In genomic region chr22:37244114-37244921, GRCh38 we compare ENCODE assay signal across 9 cellular contexts. TPM values are rescaled to one million over a fixed set of nuclear protein-coding genes. Genes with fewer than 3 reads are reported as not detected.
DNase-seq lines count a peak whose midpoint lies in the region; ATAC-seq, FAIRE-seq and TF ChIP-seq lines count a peak whose summit lies in the region.
"Had no signal": no experiment of that assay in that cellular context is flagged by ENCODE, and none has a peak within 500 bp of the region (broad histone marks: within the 10 kb centered on the region; RNA-seq: fewer than 3 reads in every experiment).

TSS of gene RAC2 (minus strand) at chr22:37244269. CDS start at chr22:37244148, 121 bp downstream.

- peak within 1 kb of the TSS; percentile 86 for H3K4me3 Mint-ChIP-seq in activated T-helper 17 cell treated with anti-CD3 and anti-CD28 coated beads, Interleukin-2, amount 50 U/mL, for 72 hours

- H3K4me1 ChIP-seq in RWPE2 (ENCODE audit: insufficient read depth, poor library complexity, severe bottlenecking) = peaks cover 11% of the 10 kb centered on the region
- no peaks in the 10 kb centered on the region for H3K4me1 ChIP-seq in sigmoid colon

- peaks cover 22% of the 10 kb centered on the region for H3K4me1 Mint-ChIP-seq in activated T-helper 17 cell treated with anti-CD3 and anti-CD28 coated beads, Interleukin-2, amount 50 U/mL, for 72 hours

- peak; percentile 99 for FAIRE-seq in GM18507 (lab: Jason Lieb, UNC)

- TF ChIP-seq CTCF in RWPE2 (IDR thresholded peaks at IDR 0.05; ENCODE audit: poor library complexity, severe bottlenecking) (no peak), sigmoid colon (IDR thresholded peaks at IDR 0.05) (no peak)

- intact Hi-C loops in head of caudate nucleus (cut with DNase I) (no loop called here), sigmoid colon (cut with DNase I) (no loop called here)

- ATAC-seq in HG02938 (IDR thresholded peaks at IDR 0.05; ENCODE audit: unreplicated experiment) (peak; percentile 34), RWPE2 (ENCODE audit: low read depth) (peak; percentile 88)
- peak; percentile 64 for ATAC-seq in activated T-helper 17 cell treated with anti-CD3 and anti-CD28 coated beads, Interleukin-2, amount 50 U/mL, for 72 hours (replicated peaks)

- no peaks in the 10 kb centered on the region for H3K27me3 ChIP-seq in RWPE2 (ENCODE audit: insufficient read depth, poor library complexity, severe bottlenecking)
- peaks cover 0 to 48% (median 23%) of the 10 kb centered on the region in 3 donors for H3K27me3 ChIP-seq in sigmoid colon
- no peaks in the 10 kb centered on the region for H3K27me3 ChIP-seq in MG63

- H3K36me3 Mint-ChIP-seq in activated T-helper 17 cell treated with anti-CD3 and anti-CD28 coated beads, Interleukin-2, amount 50 U/mL, for 72 hours (ENCODE audit: low read depth) = peaks cover 51% of the 10 kb centered on the region

- H3K27ac ChIP-seq in RWPE2 (ENCODE audit: poor library complexity, severe bottlenecking) = peak within 1 kb of the TSS; percentile 66
- peak within 1 kb of the TSS in 1 of 4 donors; percentile 12 for H3K27ac ChIP-seq in sigmoid colon

- peak within 1 kb of the TSS; percentile 89 for H3K27ac Mint-ChIP-seq in activated T-helper 17 cell treated with anti-CD3 and anti-CD28 coated beads, Interleukin-2, amount 50 U/mL, for 72 hours

- no peak for TF ChIP-seq EP300 in sigmoid colon (IDR thresholded peaks at IDR 0.05)

- no peaks in the 10 kb centered on the region for H3K9me3 Mint-ChIP-seq in activated T-helper 17 cell treated with anti-CD3 and anti-CD28 coated beads, Interleukin-2, amount 50 U/mL, for 72 hours

- H3K36me3 ChIP-seq in RWPE2 (ENCODE audit: low read depth) (peaks cover 24% of the 10 kb centered on the region), sigmoid colon (no peaks in the 10 kb centered on the region), MG63 (no peaks in the 10 kb centered on the region)

- TF ChIP-seq POLR2A in sigmoid colon (IDR thresholded peaks at IDR 0.05) = no peak

- no peaks in the 10 kb centered on the region for H3K9me3 ChIP-seq in RWPE2 (ENCODE audit: severe bottlenecking)
- no peaks in the 10 kb centered on the region for H3K9me3 ChIP-seq in sigmoid colon
- no peaks in the 10 kb centered on the region for H3K9me3 ChIP-seq in MG63

- peak within 1 kb of the TSS; percentile 59 for H3K4me3 ChIP-seq in RWPE2 (ENCODE audit: severe bottlenecking)
- H3K4me3 ChIP-seq in sigmoid colon = peak within 1 kb of the TSS in 3 of 4 donors; percentile 15 to 27 (median 25)
- no peak within 1 kb of the TSS for H3K4me3 ChIP-seq in MG63

- 8 to 10% methylated on average over 23 of the region's 23 CpGs for WGBS in sigmoid colon, 2 donors

- no peaks in the 10 kb centered on the region for H3K27me3 Mint-ChIP-seq in activated T-helper 17 cell treated with anti-CD3 and anti-CD28 coated beads, Interleukin-2, amount 50 U/mL, for 72 hours

- DNase-seq in GM18507 (ENCODE audit: extremely low spot score, insufficient read length, low read depth) (no peak), RWPE2 (ENCODE audit: low spot score) (peak; percentile 89), head of caudate nucleus (peak in 37 of 42 donors; percentile 10 to 63 (median 43)), sigmoid colon (peak; percentile 72), MG63 (no peak), D341Med (ENCODE audit: low spot score) (no peak)

RNA-seq across cellular contexts. Expression of gene RAC2, which starts in this region (rescaled TPM):
- 1,000 to 10,000 TPM in 1 of 2 donors, 100 to 1,000 TPM in 1; 674 to 1,069 TPM for total RNA-seq in activated T-helper 17 cell treated with anti-CD3 and anti-CD28 coated beads, Interleukin-2, amount 50 U/mL, for 72 hours
- total RNA-seq in sigmoid colon = 1 to 10 TPM; 3.0 to 8.0 (median 5.0) TPM
- 100 to 1,000 TPM in 1 of 3 donors, 10 to 100 TPM in 2; 14.8 to 138 (median 17.4) TPM for polyA plus RNA-seq in sigmoid colon
- not detected in 2 replicates for total RNA-seq in MG63 (2014; rRNA removed; shearing (Covaris generic); ENCODE audit: low replicate concordance)
- total RNA-seq: myocyte had no signal

Comparison
In these comparisons a context has a peak if more than half of its experiments do, and no peak if none do; other contexts are left out.
1. RNA of gene RAC2 (total RNA-seq): 674 to 1,069 TPM in activated T-helper 17 cell treated with anti-CD3 and anti-CD28 coated beads, Interleukin-2, amount 50 U/mL, for 72 hours; 3.0 to 8.0 TPM in sigmoid colon and not detected in MG63; every median in the first group is over 10 times any median in the second.
2. DNase-seq: peak in RWPE2 (single experiment), head of caudate nucleus (37 of 42) and sigmoid colon (single experiment); none in GM18507 (single experiment), MG63 (single experiment) and D341Med (single experiment).
3. ATAC-seq: peak in every context shown above with its lines; median percentile 88 in RWPE2; 64 in activated T-helper 17 cell treated with anti-CD3 and anti-CD28 coated beads, Interleukin-2, amount 50 U/mL, for 72 hours; 34 in HG02938.